7 cellular contexts compared by ENCODE assay signal in genomic region chr16:9647981-9648701, GRCh38.
DNase-seq lines count a peak whose midpoint lies in the region; ATAC-seq and TF ChIP-seq lines count a peak whose summit lies in the region.

No MANE protein-coding gene starts in this region.

- H3K27ac ChIP-seq in osteoblast (ENCODE audit: low read depth, low read length) = no peak overlapping the region

- TF ChIP-seq CTCF in GM12872 (IDR thresholded peaks at IDR 0.05; ENCODE audit: insufficient read depth, low read depth, low read length) (peak; percentile 72), epithelial cell of esophagus (IDR thresholded peaks at IDR 0.05; ENCODE audit: insufficient read depth, low read depth, low read length, missing control alignments) (peak; percentile 48), osteoblast (IDR thresholded peaks at IDR 0.05; ENCODE audit: extremely low read depth, low read depth, low read length) (peak; percentile 57)

- H3K4me2 ChIP-seq in osteoblast (ENCODE audit: insufficient read depth, low read length) = no peak overlapping the region

- no peaks in the 10 kb centered on the region for H3K4me1 ChIP-seq in osteoblast (ENCODE audit: insufficient read depth, low read length)

- H3K36me3 ChIP-seq in osteoblast (ENCODE audit: insufficient read depth, low read length) = no peaks in the 10 kb centered on the region

- H3K79me2 ChIP-seq in osteoblast (ENCODE audit: insufficient read depth, low read length) = no peaks in the 10 kb centered on the region

- ATAC-seq in HG02970 (IDR thresholded peaks at IDR 0.05; ENCODE audit: low FRiP score, unreplicated experiment) (no peak), HG02763 (IDR thresholded peaks at IDR 0.05; ENCODE audit: unreplicated experiment) (no peak)

- DNase-seq in NCI-H2171 treated with DMSO at 0.1 percent for 48 hours (lab: John Stamatoyannopoulos, UW) = peak; percentile 14
- DNase-seq in epithelial cell of esophagus (ENCODE audit: low read depth) = peak; percentile 24
- DNase-seq in osteoblast (ENCODE audit: insufficient read length, low spot score, missing footprints) = no peak
- no peak for DNase-seq in activated T-cell treated with anti-CD3 and anti-CD28 coated beads for 4 hours

- H3K27me3 ChIP-seq in osteoblast (ENCODE audit: insufficient read depth, low read length) = no peaks in the 10 kb centered on the region

- H3K4me3 ChIP-seq in epithelial cell of esophagus (ENCODE audit: low read length) (no peak overlapping the region), osteoblast (ENCODE audit: insufficient read depth, low read length) (no peak overlapping the region)

- H3K9me3 ChIP-seq in osteoblast (ENCODE audit: low read depth, low read length) = no peaks in the 10 kb centered on the region

- H4K20me1 ChIP-seq in osteoblast (ENCODE audit: insufficient read depth, low read length) = no peaks in the 10 kb centered on the region

- H2AFZ ChIP-seq in osteoblast (ENCODE audit: low read length) = no peak overlapping the region

Comparison
In these comparisons a context has a peak if more than half of its experiments do, and no peak if none do; other contexts are left out.
1. DNase-seq: peak in NCI-H2171 treated with DMSO at 0.1 percent for 48 hours (single experiment) and epithelial cell of esophagus (single experiment); none in osteoblast (single experiment) and activated T-cell treated with anti-CD3 and anti-CD28 coated beads for 4 hours (single experiment).
2. Peak in every context shown above with its lines, with median percentiles within 50 percentile points of each other: CTCF ChIP-seq.